30 cellular contexts compared by ENCODE assay signal in the genomic region with DNA sequence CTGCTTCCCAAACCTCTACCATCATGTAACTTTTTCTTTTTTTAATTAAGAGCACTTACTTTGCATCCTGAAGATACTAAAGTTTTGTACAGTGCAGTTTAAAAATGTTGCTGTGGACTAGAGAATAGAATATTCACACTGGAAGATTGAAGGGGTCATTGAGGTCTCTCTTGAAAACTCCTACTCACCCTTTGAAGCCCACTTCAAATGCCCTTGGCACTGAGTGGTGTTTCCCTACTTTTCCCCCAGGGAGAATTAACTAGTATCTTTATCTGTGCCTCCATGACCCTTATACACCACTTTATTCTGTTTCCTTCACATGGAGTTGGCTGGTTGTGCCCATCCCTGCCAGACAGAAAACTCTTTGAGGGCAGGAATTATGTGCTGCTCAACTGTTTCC. TPM values are rescaled to one million over a fixed set of nuclear protein-coding genes. Genes with fewer than 3 reads are reported as not detected.
"Had no signal": no experiment of that assay in that cellular context is flagged by ENCODE, and none has a peak within 500 bp of the region (broad histone marks: within the 10 kb centered on the region; RNA-seq: fewer than 3 reads in every experiment).

No MANE protein-coding gene starts in this region.

- H3K27me3 ChIP-seq: ascending aorta, body of pancreas, cardiac muscle cell had no signal

- H3K4me3 ChIP-seq: adrenal gland, ascending aorta, body of pancreas, breast epithelium, cardiac muscle cell had no signal

- H3K9me3 ChIP-seq: adrenal gland, ascending aorta, body of pancreas, breast epithelium had no signal

- H3K27ac ChIP-seq: adrenal gland, ascending aorta, body of pancreas, brain microvascular endothelial cell, breast epithelium, cardiac muscle cell had no signal

- H3K36me3 ChIP-seq: adrenal gland, ascending aorta, brain microvascular endothelial cell, breast epithelium, cardiac muscle cell had no signal

- DNase-seq: activated effector memory CD4-positive, alpha-beta T cell treated with anti-CD3 and anti-CD28 coated beads, Interleukin-2, amount 50 U/mL, for 16 hours; activated effector memory CD4-positive, alpha-beta T cell treated with Interleukin-2 at 50 U/mL for 16 hours; activated gamma-delta T cell; activated gamma-delta T cell treated with Interleukin-2 at 50 U/mL for 16 hours; activated naive CD4-positive, alpha-beta T cell; activated naive CD4-positive, alpha-beta T cell treated with anti-CD3 and anti-CD28 coated beads for 36 hours; activated naive CD4-positive, alpha-beta T cell treated with anti-CD3 and anti-CD28 coated beads, Interleukin-2, amount 10 ng/mL, durations not matched to agents 7 days and 5 days; activated naive CD4-positive, alpha-beta T cell treated with anti-CD3 and anti-CD28 coated beads, Interleukin-2, amount 50 U/mL, for 16 hours; activated naive CD4-positive, alpha-beta T cell treated with Interleukin-2 at 50 U/mL for 16 hours; activated naive CD8-positive, alpha-beta T cell treated with anti-CD3 and anti-CD28 coated beads for 36 hours; activated naive CD8-positive, alpha-beta T cell treated with anti-CD3 and anti-CD28 coated beads, Interleukin-2, amount 10 ng/mL, durations not matched to agents 7 days and 5 days; activated naive CD8-positive, alpha-beta T cell treated with anti-CD3 and anti-CD28 coated beads, Interleukin-2, amount 50 U/mL, for 24 hours; activated T-cell treated with anti-CD3 and anti-CD28 coated beads, Interleukin-2, amount 50 U/mL, for 4 hours; activated T-cell treated with anti-CD3 and anti-CD28 coated beads, Interleukin-2, amount 50 U/mL, for 48 hours; activated T-cell treated with anti-CD3 and anti-CD28 coated beads, Interleukin-2, amount 50 U/mL, for 72 hours; adrenal gland; amniotic stem cell; amygdala; anterior cingulate cortex; aorta; body of pancreas; brain microvascular endothelial cell; caudate nucleus; central memory CD4-positive, alpha-beta T cell; cerebellar nuclear complex had no signal

- H3K4me1 ChIP-seq: adrenal gland, ascending aorta, body of pancreas, breast epithelium had no signal

- ATAC-seq: activated naive CD4-positive, alpha-beta T cell treated with anti-CD3 and anti-CD28 coated beads, Interleukin-2, amount 50 U/mL, for 72 hours; activated naive CD8-positive, alpha-beta T cell treated with anti-CD3 and anti-CD28 coated beads, Interleukin-2, amount 50 U/mL, for 24 hours; activated T-cell treated with anti-CD3 and anti-CD28 coated beads, Interleukin-2, amount 50 U/mL, for 4 hours; activated T-cell treated with anti-CD3 and anti-CD28 coated beads, Interleukin-2, amount 50 U/mL, for 72 hours; activated T-helper 17 cell treated with anti-CD3 and anti-CD28 coated beads, Interleukin-2, amount 50 U/mL, for 72 hours; body of pancreas had no signal

RNA-seq across cellular contexts. Expression of a gene that starts 19.6 kb away (rescaled TPM):
- polyA plus RNA-seq: adrenal gland, aorta, cardiac muscle cell had no signal
